ENCODE assay signal across 8 cellular contexts in the genomic region with DNA sequence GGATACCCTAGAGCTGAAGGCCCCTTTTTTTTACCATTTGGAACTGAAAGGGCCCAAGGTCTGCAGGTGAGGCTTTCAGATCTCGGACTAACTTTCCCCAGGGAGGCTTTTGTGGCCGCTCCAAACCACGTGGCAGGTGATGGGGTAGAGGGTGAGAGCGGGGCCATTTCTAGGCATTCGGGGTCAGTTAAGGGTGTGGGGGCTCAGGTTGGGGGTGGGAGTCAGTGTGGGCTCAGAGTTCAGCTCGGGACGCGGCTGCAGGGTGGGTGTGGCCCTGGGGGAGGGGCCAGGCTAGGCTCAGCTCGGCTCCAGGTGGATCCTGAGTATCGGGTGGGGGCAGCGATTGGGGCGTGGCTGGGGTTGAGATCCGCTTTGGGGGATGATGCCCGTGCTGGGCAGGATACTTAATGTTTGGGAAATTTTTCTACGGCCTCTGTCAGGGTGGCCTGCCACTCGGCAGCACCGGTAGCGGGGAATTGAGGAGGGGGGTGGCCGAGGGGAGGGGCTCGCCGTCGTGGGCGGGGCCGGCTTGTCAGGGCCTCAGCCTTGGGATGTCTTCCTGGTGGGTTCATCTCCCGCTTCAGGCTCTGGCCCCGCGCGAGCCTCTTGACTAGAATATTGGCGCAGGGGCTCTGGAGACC. TPM values are rescaled to one million over a fixed set of nuclear protein-coding genes. Genes with fewer than 3 reads are reported as not detected.
A peak's percentile ranks its signal among the peaks of the same experiment; 100 is the strongest.
DNase-seq lines count a peak whose midpoint lies in the region; ATAC-seq and TF ChIP-seq lines count a peak whose summit lies in the region.

No MANE protein-coding gene starts in this region.

- peaks cover 60% of the 10 kb centered on the region for H3K79me2 ChIP-seq in Karpas-422 (ENCODE audit: low read length)

- TF ChIP-seq CTCF in Calu3 (IDR thresholded peaks at IDR 0.05; ENCODE audit: unreplicated experiment) (no peak), body of pancreas (IDR thresholded peaks at IDR 0.05) (no peak), lung (IDR thresholded peaks at IDR 0.05; ENCODE audit: control extremely low read depth, extremely low read depth) (no peak)

- H3K27me3 Mint-ChIP-seq in Calu3 (ENCODE audit: unreplicated experiment): no peaks in the 10 kb centered on the region

- H3K4me3 ChIP-seq in Karpas-422 (ENCODE audit: low read length) (peak overlapping the region; percentile 83), body of pancreas (peak overlapping the region; percentile 56 to 61), lung (peak overlapping the region; percentile 86)

- H3K27me3 ChIP-seq in Karpas-422 (ENCODE audit: low read length): no peaks in the 10 kb centered on the region; the same call in 1 of the 2 replicates
- H3K27me3 ChIP-seq in body of pancreas: no peaks in the 10 kb centered on the region
- no peaks in the 10 kb centered on the region for H3K27me3 ChIP-seq in lung (ENCODE audit: control insufficient read depth, insufficient read depth)

- peaks cover 24% of the 10 kb centered on the region for H3K36me3 Mint-ChIP-seq in Calu3 (ENCODE audit: insufficient read depth, unreplicated experiment)

- DNase-seq in Calu3: peak; percentile 4
- DNase-seq in Karpas-422: peak; percentile 66
- DNase-seq in body of pancreas: peak; percentile 58 to 75 (median 66)
- DNase-seq in lung (ENCODE audit: low spot score): no peak
- peak; percentile 67 for DNase-seq in ureter (ENCODE audit: low spot score)
- no peak for DNase-seq in AG20443 (ENCODE audit: low spot score)

- H3K9me3 ChIP-seq in Karpas-422 (ENCODE audit: low read length): no peaks in the 10 kb centered on the region
- H3K9me3 ChIP-seq in body of pancreas: no peaks in the 10 kb centered on the region
- H3K9me3 ChIP-seq in lung (ENCODE audit: control insufficient read depth in 2 of 2, insufficient read depth in 1 of 2, low read length in 1 of 2): peaks cover 0 to 2% of the 10 kb centered on the region in 2 donors

- no peaks in the 10 kb centered on the region for H3K36me3 ChIP-seq in Karpas-422 (ENCODE audit: insufficient read depth, low read length)
- no peaks in the 10 kb centered on the region for H3K36me3 ChIP-seq in body of pancreas (replicated peaks in 1 of 2; ENCODE audit: insufficient read depth in 1 of 2, low read depth in 2 of 2)
- no peaks in the 10 kb centered on the region for H3K36me3 ChIP-seq in lung (ENCODE audit: control insufficient read depth in 2 of 2, insufficient read depth in 2 of 2, low read length in 2 of 2)

- WGBS in body of pancreas, 2 donors: 9 to 12% methylated on average over 12 to 29 of the region's 29 CpGs
- WGBS in lung, 2 donors: 15 to 17% methylated on average over 29 of the region's 29 CpGs

- BruUV-seq in Calu3 (replicated peaks; lab: Mats Ljungman, UMichigan): no TSS peak

- CTCF ChIA-PET in Calu3 (lab: Charles Lee): interaction anchor here (0.6 kb wide), 2 partner anchors 18 to 114 kb away, joined by 3 read pairs; no protein-coding TSS in a partner anchor

- peak in 2 of 3 donors; percentile 8 to 12 for TF ChIP-seq POLR2A in body of pancreas (IDR thresholded peaks at IDR 0.05)

- peak overlapping the region; percentile 69 for H3K4me3 Mint-ChIP-seq in Calu3 (ENCODE audit: low read depth, unreplicated experiment)

- peak overlapping the region; percentile 77 for H3K9ac ChIP-seq in Karpas-422 (ENCODE audit: low read length)

- peak overlapping the region; percentile 97 for H3K4me2 ChIP-seq in Karpas-422 (ENCODE audit: low read depth, low read length, poor library complexity, severe bottlenecking)

- H3K9me2 ChIP-seq in Karpas-422 (replicated peaks; ENCODE audit: insufficient read depth, low read length): no peaks in the 10 kb centered on the region

- H3K27ac ChIP-seq in Karpas-422 (ENCODE audit: low read length): peak overlapping the region; percentile 73
- H3K27ac ChIP-seq in body of pancreas: peak overlapping the region; percentile 98 to 100 (median 99)
- H3K27ac ChIP-seq in lung (ENCODE audit: low read depth in 1 of 2, low read length in 1 of 2): peak overlapping the region; percentile 100

- no peaks in the 10 kb centered on the region for H3K9me3 Mint-ChIP-seq in Calu3 (ENCODE audit: low read depth, unreplicated experiment)

- H3K27ac Mint-ChIP-seq in Calu3 (ENCODE audit: unreplicated experiment): peak overlapping the region; percentile 67

- no peak overlapping the region for H2AFZ ChIP-seq in Karpas-422 (ENCODE audit: low read length)

- intact Hi-C loops in Calu3 (cut with micrococcal nuclease; ENCODE audit: unreplicated experiment): loop anchor here (10.0 kb wide), 1 partner anchor 114 kb away; no protein-coding TSS in a partner anchor
- intact Hi-C loops in body of pancreas (cut with DNase I): no loop called here

- H3K4me1 ChIP-seq in Karpas-422 (ENCODE audit: low read length): peaks cover 76% of the 10 kb centered on the region
- H3K4me1 ChIP-seq in body of pancreas: peaks cover 63% of the 10 kb centered on the region
- peaks cover 26 to 37% of the 10 kb centered on the region in 2 donors for H3K4me1 ChIP-seq in lung (ENCODE audit: control insufficient read depth in 2 of 2, insufficient read depth in 2 of 2, low read length in 2 of 2)

- ATAC-seq in body of pancreas: no peak
- ATAC-seq in lung (ENCODE audit: insufficient read depth, low FRiP score): no peak
- no peak for ATAC-seq in GM19463 (IDR thresholded peaks at IDR 0.05; ENCODE audit: unreplicated experiment)
- ATAC-seq in HG03571 (IDR thresholded peaks at IDR 0.05; ENCODE audit: unreplicated experiment): no peak

- H4K20me1 ChIP-seq in Karpas-422 (ENCODE audit: insufficient read depth, low read depth, low read length): peaks cover 33% of the 10 kb centered on the region

- no peaks in the 10 kb centered on the region for H3K4me1 Mint-ChIP-seq in Calu3 (ENCODE audit: low read depth, unreplicated experiment)

RNA-seq across cellular contexts. Expression of a gene that starts 2.5 kb away (rescaled TPM):
- total RNA-seq in Calu3 (2022): 14.1 and 22.9 TPM in 2 replicates
- 32.9 and 38.8 TPM in 2 replicates for total RNA-seq in Karpas-422 (2014; rRNA removed; shearing (Covaris generic); ENCODE audit: low replicate concordance)
- total RNA-seq in body of pancreas: 10 to 100 TPM; 25.7 to 38.4 TPM
- 100 to 1,000 TPM in 1 of 2 donors, 10 to 100 TPM in 1; 38.3 to 157 TPM for total RNA-seq in lung
- 10 to 100 TPM; 47.1 to 63.2 TPM for polyA plus RNA-seq in lung
- total RNA-seq in ureter: 77.5 TPM

Comparison
In these comparisons a context has a peak if more than half of its experiments do, and no peak if none do; other contexts are left out.
1. DNase-seq: peak in Calu3 (single experiment), Karpas-422 (single experiment), body of pancreas (4 of 4) and ureter (single experiment); none in lung (single experiment) and AG20443 (single experiment).
2. Peak in every context shown above with its lines, with median percentiles within 50 percentile points of each other: H3K27ac ChIP-seq and H3K4me3 ChIP-seq.